2 cellular contexts compared by ENCODE assay signal in the genomic region with DNA sequence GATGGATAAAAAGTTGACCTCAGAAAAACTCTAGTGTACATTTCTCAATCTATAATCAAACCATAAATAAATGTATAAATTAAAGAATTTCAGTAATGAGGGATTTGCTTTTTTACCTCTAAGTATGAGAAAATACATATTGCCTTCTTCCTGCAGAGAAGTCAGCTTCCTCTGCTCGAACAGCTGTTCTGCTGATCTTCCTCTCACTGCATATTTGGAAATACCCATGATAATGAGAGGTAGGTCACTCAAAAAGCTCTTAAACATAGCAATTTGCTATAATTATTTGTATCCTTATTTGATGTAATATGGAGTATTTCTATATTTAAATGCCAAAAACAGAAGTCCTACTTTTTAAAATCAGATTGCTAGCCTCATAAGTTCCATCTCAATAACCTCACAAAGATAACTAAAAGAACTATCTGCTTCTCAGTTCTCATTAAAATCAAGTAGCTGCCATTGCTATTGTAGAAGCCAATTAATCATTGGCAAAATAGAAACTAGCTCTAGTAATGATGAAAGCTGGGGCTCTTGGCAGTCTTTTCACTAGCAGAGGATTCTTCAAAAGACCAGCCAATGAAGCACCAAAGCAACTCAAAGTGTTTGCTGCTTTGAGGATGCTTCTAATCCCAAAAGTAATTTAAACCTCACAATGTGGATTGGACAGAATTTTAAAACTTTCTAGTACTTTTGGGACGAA.
TF ChIP-seq lines count a peak whose summit lies in the region.

No MANE protein-coding gene starts in this region.

TF ChIP-seq in GM12878, 131 proteins besides CTCF, POLR2A, EP300 and RAD21:
- TF ChIP-seq CREM (IDR thresholded peaks at IDR 0.05; ENCODE audit: low read depth), result no peak
- TF ChIP-seq, protein P1, sequence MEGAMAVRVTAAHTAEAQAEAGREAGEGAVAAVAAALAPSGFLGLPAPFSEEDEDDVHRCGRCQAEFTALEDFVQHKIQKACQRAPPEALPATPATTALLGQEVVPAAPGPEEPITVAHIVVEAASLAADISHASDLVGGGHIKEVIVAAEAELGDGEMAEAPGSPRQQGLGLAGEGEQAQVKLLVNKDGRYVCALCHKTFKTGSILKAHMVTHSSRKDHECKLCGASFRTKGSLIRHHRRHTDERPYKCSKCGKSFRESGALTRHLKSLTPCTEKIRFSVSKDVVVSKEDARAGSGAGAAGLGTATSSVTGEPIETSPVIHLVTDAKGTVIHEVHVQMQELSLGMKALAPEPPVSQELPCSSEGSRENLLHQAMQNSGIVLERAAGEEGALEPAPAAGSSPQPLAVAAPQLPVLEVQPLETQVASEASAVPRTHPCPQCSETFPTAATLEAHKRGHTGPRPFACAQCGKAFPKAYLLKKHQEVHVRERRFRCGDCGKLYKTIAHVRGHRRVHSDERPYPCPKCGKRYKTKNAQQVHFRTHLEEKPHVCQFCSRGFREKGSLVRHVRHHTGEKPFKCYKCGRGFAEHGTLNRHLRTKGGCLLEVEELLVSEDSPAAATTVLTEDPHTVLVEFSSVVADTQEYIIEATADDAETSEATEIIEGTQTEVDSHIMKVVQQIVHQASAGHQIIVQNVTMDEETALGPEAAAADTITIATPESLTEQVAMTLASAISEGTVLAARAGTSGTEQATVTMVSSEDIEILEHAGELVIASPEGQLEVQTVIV (IDR thresholded peaks at IDR 0.05; ENCODE audit: borderline replicate concordance, partially characterized antibody), result no peak
- TF ChIP-seq STAT1 (conservative IDR thresholded peaks at IDR 0.05), result no peak
- no peak for TF ChIP-seq CBX3 (IDR thresholded peaks at IDR 0.05; ENCODE audit: borderline replicate concordance, low read depth)
- TF ChIP-seq HCFC1 (IDR thresholded peaks at IDR 0.05; ENCODE audit: low read length), result no peak
- TF ChIP-seq MTA2 (IDR thresholded peaks at IDR 0.05; ENCODE audit: low read depth), result peak; percentile 62; the same call in 1 of the 2 replicates
- TF ChIP-seq, protein P2, sequence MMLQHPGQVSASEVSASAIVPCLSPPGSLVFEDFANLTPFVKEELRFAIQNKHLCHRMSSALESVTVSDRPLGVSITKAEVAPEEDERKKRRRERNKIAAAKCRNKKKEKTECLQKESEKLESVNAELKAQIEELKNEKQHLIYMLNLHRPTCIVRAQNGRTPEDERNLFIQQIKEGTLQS (IDR thresholded peaks at IDR 0.05; ENCODE audit: borderline replicate concordance, extremely low read depth, low read depth, low read length), result no peak

TF ChIP-seq in SK-N-SH treated with all-trans-retinoic acid at 6 μM for 48 hours, 23 proteins besides CTCF, POLR2A, EP300 and RAD21:
- no peak for TF ChIP-seq ZC3H10 (CRISPR knock-in tag; IDR thresholded peaks at IDR 0.05)
- no peak for TF ChIP-seq PPARA (CRISPR knock-in tag; IDR thresholded peaks at IDR 0.05; ENCODE audit: borderline replicate concordance)
